In genomic region chr12:10457760-10458159, GRCh38 we compare ENCODE assay signal across 21 cellular contexts.
A peak's percentile ranks its signal among the peaks of the same experiment; 100 is the strongest.
DNase-seq lines count a peak whose midpoint lies in the region; ATAC-seq lines count a peak whose summit lies in the region.
"Had no signal": no experiment of that assay in that cellular context is flagged by ENCODE, and none has a peak within 500 bp of the region (broad histone marks: within the 10 kb centered on the region; RNA-seq: fewer than 3 reads in every experiment).

No MANE protein-coding gene starts in this region.

- H3K9me3 ChIP-seq in iPS-20b (ENCODE audit: insufficient read depth, low read depth, low read length): no peaks in the 10 kb centered on the region; the same call in 1 of the 2 replicates
- H3K9me3 ChIP-seq: BE2C, HAP-1 had no signal

- DNase-seq in stimulated activated naive CD8-positive, alpha-beta T cell treated with anti-CD3 and anti-CD28 coated beads, Interleukin-15, Interleukin-2, amounts not matched to agents 100 U/mL and 50 U/mL, for 24 hours: no peak
- DNase-seq in effector memory CD8-positive, alpha-beta T cell: no peak
- no peak for DNase-seq in activated CD4-positive, alpha-beta T cell treated with anti-CD3 and anti-CD28 coated beads for 48 hours
- no peak for DNase-seq in stimulated activated CD4-positive, alpha-beta T cell treated with anti-CD3 and anti-CD28 coated beads, Interleukin-4, amount 100 ng/mL, for 24 hours
- DNase-seq: BE2C; CD4-positive, CD25-positive, alpha-beta regulatory T cell; COR-L47; DMS 273 treated with DMSO at 0.1 percent for 48 hours; NCI-H1092 treated with DMSO at 0.1 percent for 48 hours; NCI-H1694 treated with DMSO at 0.1 percent for 48 hours; NCI-H226; NCI-H524; PC-9; SIG-M5 had no signal

- peak overlapping the region; percentile 37; the same call in 1 of the 2 replicates for H3K4me3 ChIP-seq in iPS-20b (ENCODE audit: low read length)
- H3K4me3 ChIP-seq: HAP-1, K562, PC-9 had no signal

- peaks cover 14% of the 10 kb centered on the region for H3K4me1 Mint-ChIP-seq in stimulated activated naive CD8-positive, alpha-beta T cell treated with anti-CD3 and anti-CD28 coated beads, Interleukin-15, Interleukin-2, amounts not matched to agents 100 ng/mL and 50 ng/mL, for 24 hours (ENCODE audit: low read depth)
- peaks cover 10 to 12% of the 10 kb centered on the region in 2 donors for H3K4me1 Mint-ChIP-seq in effector memory CD8-positive, alpha-beta T cell (ENCODE audit: low read depth in 2 of 2)
- H3K4me1 Mint-ChIP-seq: CD4-positive, CD25-positive, alpha-beta regulatory T cell had no signal

- H3K27me3 ChIP-seq in iPS-20b (ENCODE audit: insufficient read depth, low read length): no peaks in the 10 kb centered on the region
- H3K27me3 ChIP-seq: BE2C had no signal

- no peak for ATAC-seq in stimulated activated naive CD8-positive, alpha-beta T cell treated with anti-CD3 and anti-CD28 coated beads, Interleukin-15, Interleukin-2, amounts not matched to agents 100 U/mL and 50 U/mL, for 24 hours
- ATAC-seq in effector memory CD8-positive, alpha-beta T cell (replicated peaks): peak; percentile 26
- no peak for ATAC-seq in GM21717 (IDR thresholded peaks at IDR 0.05; ENCODE audit: unreplicated experiment)
- ATAC-seq: K562, SK-N-SH treated with all-trans-retinoic acid at 6 μM for 48 hours had no signal

- peaks cover 48% of the 10 kb centered on the region for H3K9me3 Mint-ChIP-seq in stimulated activated naive CD8-positive, alpha-beta T cell treated with anti-CD3 and anti-CD28 coated beads, Interleukin-15, Interleukin-2, amounts not matched to agents 100 ng/mL and 50 ng/mL, for 24 hours
- peaks cover 20 to 23% of the 10 kb centered on the region in 2 donors for H3K9me3 Mint-ChIP-seq in effector memory CD8-positive, alpha-beta T cell

- no peak overlapping the region for H3K4me3 Mint-ChIP-seq in stimulated activated naive CD8-positive, alpha-beta T cell treated with anti-CD3 and anti-CD28 coated beads, Interleukin-15, Interleukin-2, amounts not matched to agents 100 ng/mL and 50 ng/mL, for 24 hours
- no peak overlapping the region for H3K4me3 Mint-ChIP-seq in effector memory CD8-positive, alpha-beta T cell
- H3K4me3 Mint-ChIP-seq: CD4-positive, CD25-positive, alpha-beta regulatory T cell had no signal

- H3K9ac ChIP-seq in iPS-20b (ENCODE audit: low read depth, low read length): peak overlapping the region; percentile 39; the same call in 1 of the 2 replicates

- peak overlapping the region; percentile 42 for H3K27ac ChIP-seq in iPS-20b (ENCODE audit: low read length)
- H3K27ac ChIP-seq: PC-9, RWPE1 had no signal

- no peaks in the 10 kb centered on the region for H3K27me3 Mint-ChIP-seq in stimulated activated naive CD8-positive, alpha-beta T cell treated with anti-CD3 and anti-CD28 coated beads, Interleukin-15, Interleukin-2, amounts not matched to agents 100 ng/mL and 50 ng/mL, for 24 hours
- H3K27me3 Mint-ChIP-seq in effector memory CD8-positive, alpha-beta T cell: no peaks in the 10 kb centered on the region

- peaks cover 12% of the 10 kb centered on the region for H3K36me3 Mint-ChIP-seq in stimulated activated naive CD8-positive, alpha-beta T cell treated with anti-CD3 and anti-CD28 coated beads, Interleukin-15, Interleukin-2, amounts not matched to agents 100 ng/mL and 50 ng/mL, for 24 hours (ENCODE audit: low read depth)
- no peaks in the 10 kb centered on the region for H3K36me3 Mint-ChIP-seq in effector memory CD8-positive, alpha-beta T cell (ENCODE audit: insufficient read depth)
- H3K36me3 Mint-ChIP-seq: CD4-positive, CD25-positive, alpha-beta regulatory T cell had no signal

- peak overlapping the region; percentile 1 for H3K27ac Mint-ChIP-seq in stimulated activated naive CD8-positive, alpha-beta T cell treated with anti-CD3 and anti-CD28 coated beads, Interleukin-15, Interleukin-2, amounts not matched to agents 100 ng/mL and 50 ng/mL, for 24 hours
- peak overlapping the region in 1 of 2 donors; percentile 7 for H3K27ac Mint-ChIP-seq in effector memory CD8-positive, alpha-beta T cell

- no peaks in the 10 kb centered on the region for H3K36me3 ChIP-seq in iPS-20b (ENCODE audit: insufficient read depth, low read depth, low read length)
- H3K36me3 ChIP-seq: BE2C, HAP-1 had no signal

- peaks cover 5% of the 10 kb centered on the region; the same call in 1 of the 2 replicates for H3K4me1 ChIP-seq in iPS-20b (ENCODE audit: insufficient read depth, low read length)
- H3K4me1 ChIP-seq: BE2C, HAP-1 had no signal
